Comparison of ENCODE assay signal across 27 cellular contexts in the genomic region with DNA sequence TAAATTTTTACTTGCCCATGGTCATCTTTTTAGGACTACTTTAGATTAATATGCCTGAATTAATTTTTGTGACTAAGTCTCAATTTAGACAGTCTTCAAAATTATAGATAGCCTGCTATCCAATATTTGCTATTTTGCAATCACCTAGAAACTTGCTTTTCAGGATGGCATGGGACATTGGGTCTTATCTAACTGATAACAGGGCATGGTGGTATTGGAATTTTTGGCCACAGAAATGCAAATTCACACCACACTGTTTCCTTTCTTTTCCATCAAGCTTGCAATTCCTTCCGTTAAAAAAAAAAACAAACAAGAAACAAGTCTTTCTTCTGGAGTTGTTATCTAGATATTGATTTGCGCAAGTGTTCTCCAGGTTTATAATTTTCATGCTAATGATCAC.
"Had no signal": no experiment of that assay in that cellular context is flagged by ENCODE, and none has a peak within 500 bp of the region (broad histone marks: within the 10 kb centered on the region; RNA-seq: fewer than 3 reads in every experiment).

No MANE protein-coding gene starts in this region.

- H3K27ac ChIP-seq: coronary artery, pancreas, skin epidermis, stomach, suprapubic skin, tibial nerve had no signal

- H3K27me3 ChIP-seq: left lung, pancreas, stomach, suprapubic skin, tibial nerve had no signal

- H3K9me3 Mint-ChIP-seq: activated naive CD8-positive, alpha-beta T cell treated with anti-CD3 and anti-CD28 coated beads, Interleukin-2, amount 10 ng/mL, durations not matched to agents 7 days and 5 days; activated T-cell treated with anti-CD3 and anti-CD28 coated beads, Interleukin-2, amount 50 U/mL, for 4 hours; activated T-helper 2 cell treated with anti-CD3 and anti-CD28 coated beads, Interferon-gamma antibody, Interleukin-2, Interleukin-4, amounts not matched to agents 10 μg/mL and 5 μg/mL and 100 μg/mL, durations not matched to agents 14 hours and 24 hours and 36 hours; immature natural killer cell; stimulated activated effector memory CD8-positive, alpha-beta T cell treated with anti-CD3 and anti-CD28 coated beads, Interleukin-12 subunit alpha, Interleukin-12 subunit beta, amount 100 ng/mL, for 72 hours; T-helper 1 cell treated with Interleukin-12 subunit alpha and Interleukin-12 subunit beta and Interleukin-4 antibody, amounts not matched to agents 30 μg/mL and 1 μg/mL, for 36 hours had no signal

- H3K4me3 Mint-ChIP-seq: activated naive CD8-positive, alpha-beta T cell treated with anti-CD3 and anti-CD28 coated beads, Interleukin-2, amount 10 ng/mL, durations not matched to agents 7 days and 5 days; activated T-cell treated with anti-CD3 and anti-CD28 coated beads, Interleukin-2, amount 50 U/mL, for 4 hours; immature natural killer cell; nephron progenitor cell; stimulated activated effector memory CD8-positive, alpha-beta T cell treated with anti-CD3 and anti-CD28 coated beads, Interleukin-12 subunit alpha, Interleukin-12 subunit beta, amount 100 ng/mL, for 72 hours; T-helper 1 cell treated with Interleukin-12 subunit alpha and Interleukin-12 subunit beta and Interleukin-4 antibody, amounts not matched to agents 30 μg/mL and 1 μg/mL, for 36 hours had no signal

- H3K27ac Mint-ChIP-seq: activated naive CD8-positive, alpha-beta T cell treated with anti-CD3 and anti-CD28 coated beads, Interleukin-2, amount 10 ng/mL, durations not matched to agents 7 days and 5 days; activated T-helper 2 cell treated with anti-CD3 and anti-CD28 coated beads, Interferon-gamma antibody, Interleukin-2, Interleukin-4, amounts not matched to agents 10 μg/mL and 5 μg/mL and 100 μg/mL, durations not matched to agents 14 hours and 24 hours and 36 hours; immature natural killer cell; nephron progenitor cell; stimulated activated effector memory CD8-positive, alpha-beta T cell treated with anti-CD3 and anti-CD28 coated beads, Interleukin-12 subunit alpha, Interleukin-12 subunit beta, amount 100 ng/mL, for 72 hours; T-helper 1 cell treated with Interleukin-12 subunit alpha and Interleukin-12 subunit beta and Interleukin-4 antibody, amounts not matched to agents 30 μg/mL and 1 μg/mL, for 36 hours had no signal

- DNase-seq: activated CD4-positive, alpha-beta T cell treated with anti-CD3 and anti-CD28 coated beads for 4 hours; activated CD4-positive, alpha-beta T cell treated with anti-CD3 and anti-CD28 coated beads, Interleukin-2, amount 50 U/mL, for 48 hours; activated CD4-positive, CD25-positive, alpha-beta regulatory T cell; activated CD8-positive, alpha-beta memory T cell treated with anti-CD3 and anti-CD28 coated beads, Interleukin-2, amount 50 U/mL, for 48 hours; activated naive CD4-positive, alpha-beta T cell treated with Interleukin-2 at 50 U/mL for 16 hours; activated naive CD8-positive, alpha-beta T cell treated with anti-CD3 and anti-CD28 coated beads, Interleukin-2, amount 10 ng/mL, durations not matched to agents 7 days and 5 days; activated T-cell treated with anti-CD3 and anti-CD28 coated beads, Interleukin-2, amount 50 U/mL, for 4 hours; amniotic stem cell; cerebellar nuclear complex; erythroblast; foreskin fibroblast; immature natural killer cell; left lung; mucosa of descending colon; nephron progenitor cell; pancreas; right cardiac atrium; stimulated activated CD4-positive, alpha-beta T cell treated with anti-CD3 and anti-CD28 coated beads, Interleukin-1b, Interleukin-23, amount 100 ng/mL, for 48 hours; stomach; T1000 had no signal

- ATAC-seq: activated T-cell treated with anti-CD3 and anti-CD28 coated beads, Interleukin-2, amount 50 U/mL, for 4 hours; left lung; mucosa of descending colon; right cardiac atrium; stimulated activated effector memory CD8-positive, alpha-beta T cell treated with anti-CD3 and anti-CD28 coated beads, Interleukin-12 subunit alpha, Interleukin-12 subunit beta, amount 100 ng/mL, for 72 hours had no signal

- H3K4me3 ChIP-seq: coronary artery, left lung, mucosa of descending colon, pancreas, skin epidermis, stomach, suprapubic skin, tibial nerve had no signal

- H3K27me3 Mint-ChIP-seq: activated naive CD8-positive, alpha-beta T cell treated with anti-CD3 and anti-CD28 coated beads, Interleukin-2, amount 10 ng/mL, durations not matched to agents 7 days and 5 days had no signal

- H3K9me3 ChIP-seq: left lung, mucosa of descending colon, pancreas, stomach, suprapubic skin, tibial nerve had no signal
